8 cellular contexts compared by ENCODE assay signal in the genomic region with DNA sequence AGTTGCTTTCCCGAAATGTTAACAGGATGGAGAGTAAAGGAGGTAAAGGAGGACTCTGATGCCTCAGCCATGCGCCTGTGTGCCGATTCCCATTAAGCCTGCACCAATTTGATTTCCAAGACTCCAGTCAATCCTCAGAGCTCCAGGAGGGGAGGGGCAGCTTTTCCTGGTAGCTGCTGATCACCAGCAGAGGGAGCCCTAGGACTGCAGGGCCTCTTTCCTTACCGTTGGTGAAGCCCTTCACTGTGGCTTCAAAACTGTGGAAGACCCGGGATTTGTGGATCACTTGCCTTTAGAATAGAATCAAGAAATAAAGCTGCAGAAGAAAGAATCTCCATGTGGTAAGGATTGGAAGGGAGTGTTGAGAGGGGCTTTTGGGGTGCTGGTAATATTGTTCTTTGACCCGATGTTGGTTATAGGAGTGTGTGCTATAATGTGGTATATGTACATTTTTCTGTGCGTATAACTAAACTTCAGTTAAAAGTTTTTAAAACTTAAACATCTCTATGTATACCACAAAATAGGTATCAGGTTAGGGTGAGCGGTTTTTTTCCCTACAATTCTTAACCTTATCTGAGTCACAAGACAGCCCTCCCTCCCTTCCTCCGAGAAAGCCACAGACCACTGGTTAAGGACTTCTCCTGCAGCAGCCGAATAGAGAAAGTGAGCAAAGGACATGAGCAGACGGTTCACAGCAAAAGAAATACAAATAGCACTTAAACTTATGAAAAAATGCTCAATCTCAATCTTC. TPM values are rescaled to one million over a fixed set of nuclear protein-coding genes. Genes with fewer than 3 reads are reported as not detected.
DNase-seq lines count a peak whose midpoint lies in the region; ATAC-seq and TF ChIP-seq lines count a peak whose summit lies in the region.

No MANE protein-coding gene starts in this region.

- CTCF ChIA-PET in activated CD4-positive, alpha-beta T cell treated with anti-CD3 and anti-CD28 coated beads, Interleukin-2, amount 10 ng/mL, durations not matched to agents 7 days and 5 days (lab: Charles Lee) = interaction anchor here (0.6 to 9.9 kb wide), 30 partner anchors 8 to 500 kb away, joined by 3 to 144 read pairs (median 4); a partner anchor contains a TSS

- intact Hi-C loops in dorsolateral prefrontal cortex (cut with DNase I) = loop anchor here (5.0 to 10.0 kb wide), 3 partner anchors 395 to 667 kb away; a partner anchor contains a TSS

- H3K36me3 Mint-ChIP-seq in activated CD4-positive, alpha-beta T cell treated with anti-CD3 and anti-CD28 coated beads, Interleukin-2, amount 10 ng/mL, durations not matched to agents 7 days and 5 days (ENCODE audit: low read depth) = no peaks in the 10 kb centered on the region

- no peaks in the 10 kb centered on the region for H3K9me3 Mint-ChIP-seq in activated CD4-positive, alpha-beta T cell treated with anti-CD3 and anti-CD28 coated beads, Interleukin-2, amount 10 ng/mL, durations not matched to agents 7 days and 5 days

- POLR2A ChIA-PET in activated CD4-positive, alpha-beta T cell treated with anti-CD3 and anti-CD28 coated beads, Interleukin-2, amount 10 ng/mL, durations not matched to agents 7 days and 5 days (lab: Charles Lee) = interaction anchor here (0.6 to 1.2 kb wide), 2 partner anchors 94 to 114 kb away, joined by 3 read pairs; a partner anchor contains a TSS

- no peaks in the 10 kb centered on the region for H3K27me3 Mint-ChIP-seq in activated CD4-positive, alpha-beta T cell treated with anti-CD3 and anti-CD28 coated beads, Interleukin-2, amount 10 ng/mL, durations not matched to agents 7 days and 5 days

- H3K27ac ChIP-seq in dorsolateral prefrontal cortex = peak overlapping the region in 3 of 59 donors; percentile 2 to 36 (median 13)

- no peak overlapping the region for H3K4me3 ChIP-seq in AG09309 (ENCODE audit: control insufficient read depth, low read depth, low read length)
- H3K4me3 ChIP-seq in dorsolateral prefrontal cortex = no peak overlapping the region

- no peaks in the 10 kb centered on the region for H3K27me3 ChIP-seq in dorsolateral prefrontal cortex

- H3K4me3 Mint-ChIP-seq in activated CD4-positive, alpha-beta T cell treated with anti-CD3 and anti-CD28 coated beads, Interleukin-2, amount 10 ng/mL, durations not matched to agents 7 days and 5 days = peak overlapping the region; percentile 73

- peaks cover 58% of the 10 kb centered on the region for H3K4me1 Mint-ChIP-seq in activated CD4-positive, alpha-beta T cell treated with anti-CD3 and anti-CD28 coated beads, Interleukin-2, amount 10 ng/mL, durations not matched to agents 7 days and 5 days

- TF ChIP-seq CTCF in AG09309 (IDR thresholded peaks at IDR 0.05; ENCODE audit: control insufficient read depth, insufficient read depth, low read depth, low read length, missing control alignments) (peak; percentile 98), dorsolateral prefrontal cortex (IDR thresholded peaks at IDR 0.05 in 54 of 56, conservative IDR thresholded peaks at IDR 0.05 in 2 of 56; ENCODE audit: low read depth in 1 of 56, partially characterized antibody in 56 of 56) (peak; percentile 40 to 89 (median 74))

- H3K27ac Mint-ChIP-seq in activated CD4-positive, alpha-beta T cell treated with anti-CD3 and anti-CD28 coated beads, Interleukin-2, amount 10 ng/mL, durations not matched to agents 7 days and 5 days = peak overlapping the region; percentile 95

- no peak for ATAC-seq in GM19452 (IDR thresholded peaks at IDR 0.05; ENCODE audit: unreplicated experiment)

- DNase-seq in AG09309 (ENCODE audit: low read depth) (peak; percentile 28), GOT3 (lab: John Stamatoyannopoulos, UW) (peak; percentile 59), NCI-H510A (lab: John Stamatoyannopoulos, UW) (peak; percentile 42), dorsolateral prefrontal cortex (peak; percentile 12 to 67 (median 62)), lung microvascular endothelial cell (ENCODE audit: low read depth in 2 of 2) (peak; percentile 71 to 78)
- DNase-seq in activated CD4-positive, alpha-beta T cell treated with anti-CD3 and anti-CD28 coated beads, Interleukin-2, amount 10 ng/mL, durations not matched to agents 7 days and 5 days = peak; percentile 84
- peak; percentile 38 to 40 for DNase-seq in stimulated activated CD8-positive, alpha-beta memory T cell treated with anti-CD3 and anti-CD28 coated beads, Interleukin-2, amount 100 ng/mL, for 48 hours (ENCODE audit: low read depth in 2 of 2)

RNA-seq across cellular contexts. Expression of a gene that starts 6.9 kb away (rescaled TPM):
- total RNA-seq in activated CD4-positive, alpha-beta T cell treated with anti-CD3 and anti-CD28 coated beads, Interleukin-2, amount 10 ng/mL, durations not matched to agents 7 days and 5 days = 10 to 100 TPM; 23.7 to 25.8 TPM
- 10 to 100 TPM; 20.8 to 41.9 (median 29.8) TPM for total RNA-seq in dorsolateral prefrontal cortex
- 30.7 and 38.5 TPM in 2 replicates for total RNA-seq in lung microvascular endothelial cell

RNA-seq across cellular contexts. Expression of a gene that starts 29.6 kb away (rescaled TPM):
- total RNA-seq in activated CD4-positive, alpha-beta T cell treated with anti-CD3 and anti-CD28 coated beads, Interleukin-2, amount 10 ng/mL, durations not matched to agents 7 days and 5 days = not detected
- total RNA-seq in dorsolateral prefrontal cortex = 10 to 100 TPM; 14.4 to 65.5 (median 45.4) TPM
- not detected in 2 replicates for total RNA-seq in lung microvascular endothelial cell

RNA-seq across cellular contexts. Expression of a gene that starts 30.5 kb away (rescaled TPM):
- not detected for total RNA-seq in activated CD4-positive, alpha-beta T cell treated with anti-CD3 and anti-CD28 coated beads, Interleukin-2, amount 10 ng/mL, durations not matched to agents 7 days and 5 days
- total RNA-seq in dorsolateral prefrontal cortex (1 to 10 TPM in 56 of 120 experiments, under 1 TPM in 63, not detected in 1; 0.21 to 8.8 (median 0.92) TPM), lung microvascular endothelial cell (under 0.01 TPM in 1 of 2 replicates, not detected in the other)

Comparison
In these comparisons a context has a peak if more than half of its experiments do, and no peak if none do; other contexts are left out.
1. DNase-seq: peak in every context shown above with its lines; median percentile 84 in activated CD4-positive, alpha-beta T cell treated with anti-CD3 and anti-CD28 coated beads, Interleukin-2, amount 10 ng/mL, durations not matched to agents 7 days and 5 days; 74 in lung microvascular endothelial cell; 62 in dorsolateral prefrontal cortex; 59 in GOT3; 42 in NCI-H510A; 39 in stimulated activated CD8-positive, alpha-beta memory T cell treated with anti-CD3 and anti-CD28 coated beads, Interleukin-2, amount 100 ng/mL, for 48 hours; 28 in AG09309.
2. RNA of a gene that starts 29.6 kb away (total RNA-seq): 14.4 to 65.5 TPM in dorsolateral prefrontal cortex; not detected in activated CD4-positive, alpha-beta T cell treated with anti-CD3 and anti-CD28 coated beads, Interleukin-2, amount 10 ng/mL, durations not matched to agents 7 days and 5 days and not detected in lung microvascular endothelial cell; every median in the first group is over 10 times any median in the second.